In genomic region chr9:137959641-137960411, GRCh38 we compare ENCODE assay signal across 14 cellular contexts.
"Had no signal": no experiment of that assay in that cellular context is flagged by ENCODE, and none has a peak within 500 bp of the region (broad histone marks: within the 10 kb centered on the region; RNA-seq: fewer than 3 reads in every experiment).

No MANE protein-coding gene starts in this region.

- H3K36me3 ChIP-seq: gastroesophageal sphincter, left ventricle myocardium inferior, right atrium auricular region had no signal

- H3K27me3 ChIP-seq: gastroesophageal sphincter, right atrium auricular region had no signal

- DNase-seq: activated CD4-positive, alpha-beta memory T cell treated with anti-CD3 and anti-CD28 coated beads for 36 hours; activated CD4-positive, alpha-beta T cell treated with anti-CD3 and anti-CD28 coated beads for 1 hour; activated naive CD4-positive, alpha-beta T cell treated with Interleukin-2 at 50 U/mL for 16 hours; activated T-cell treated with anti-CD3 and anti-CD28 coated beads, Interleukin-2, amount 50 U/mL, for 72 hours; effector CD8-positive, alpha-beta T cell; left ventricle myocardium inferior; small intestine; substantia nigra; trophoblast cell had no signal

- H3K4me1 ChIP-seq: gastroesophageal sphincter, left ventricle myocardium inferior, parathyroid adenoma, right atrium auricular region had no signal

- H3K4me3 ChIP-seq: gastroesophageal sphincter, left ventricle myocardium inferior, right atrium auricular region had no signal

- H3K27ac ChIP-seq: gastroesophageal sphincter, left ventricle myocardium inferior, parathyroid adenoma, right atrium auricular region had no signal

- H3K9ac ChIP-seq: parathyroid adenoma had no signal

- H3K9me3 ChIP-seq: right atrium auricular region had no signal

- FAIRE-seq: astrocyte, colon, small intestine had no signal
